In the genomic region with DNA sequence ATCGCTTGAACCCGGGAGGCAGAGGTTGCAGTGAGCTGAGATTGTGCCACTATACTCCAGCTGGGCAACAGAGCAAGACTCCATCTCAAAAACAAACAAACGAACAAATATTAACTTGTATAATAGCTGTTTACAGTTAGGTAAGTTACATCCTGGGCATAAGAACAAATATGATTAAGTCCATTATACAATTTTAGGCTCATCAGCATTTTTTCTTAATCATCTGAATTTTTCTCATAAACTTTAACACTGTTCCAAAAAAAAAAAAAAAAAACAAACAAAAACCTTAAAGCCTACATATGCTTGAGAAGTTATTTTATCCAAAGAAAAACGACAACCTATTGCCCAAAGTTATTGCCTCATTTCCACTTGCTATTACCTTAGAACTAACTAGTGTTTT, we compare ENCODE assay signal across 9 cellular contexts.
"Had no signal": no experiment of that assay in that cellular context is flagged by ENCODE, and none has a peak within 500 bp of the region (broad histone marks: within the 10 kb centered on the region; RNA-seq: fewer than 3 reads in every experiment).

No MANE protein-coding gene starts in this region.

- DNase-seq: H9, HCEC 1CT, Karpas-422, KBM-7 had no signal

- H3K27ac ChIP-seq: KMS-11 had no signal

- H2AFZ ChIP-seq: GM23338 had no signal

- H3K4me3 ChIP-seq: GM23338 had no signal

- ATAC-seq: GM23338 had no signal

- FAIRE-seq: H1, H54, HTR-8/SVneo had no signal

- H3K9ac ChIP-seq: KMS-11 had no signal

- H3K4me2 ChIP-seq: GM23338, KMS-11 had no signal
